13 cellular contexts compared by ENCODE assay signal in the genomic region with DNA sequence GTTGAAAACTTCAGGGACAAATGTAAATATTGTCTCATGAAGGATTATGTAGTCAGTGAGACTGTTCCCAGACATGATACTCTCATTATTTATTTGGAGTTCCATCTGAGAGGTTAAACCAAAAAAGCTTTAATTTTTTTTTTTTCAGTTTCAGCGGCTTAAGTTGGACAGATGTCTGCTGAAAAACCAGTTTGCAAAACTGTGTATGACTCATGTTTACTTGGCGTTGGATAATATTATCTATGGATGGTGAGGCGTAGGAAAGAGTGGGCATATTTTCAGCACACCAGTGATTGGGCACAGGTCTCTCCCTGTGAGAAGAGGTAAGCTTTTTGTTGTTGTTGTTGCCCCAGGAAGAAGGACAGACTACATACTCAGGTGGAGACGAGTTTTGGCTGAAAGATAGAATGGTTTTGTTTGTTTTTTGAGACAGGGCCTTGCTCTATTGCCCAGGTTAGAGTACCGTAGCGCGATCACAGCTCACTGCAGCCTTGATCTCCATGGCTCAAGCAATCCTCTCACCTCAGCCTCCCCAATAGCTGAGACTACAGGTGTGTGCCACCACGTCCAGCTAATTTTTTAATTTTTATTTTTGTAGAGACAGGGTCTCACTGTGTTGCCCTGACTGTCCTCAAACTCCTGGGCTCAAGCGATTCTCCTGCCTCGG. TPM values are rescaled to one million over a fixed set of nuclear protein-coding genes. Genes with fewer than 3 reads are reported as not detected.
DNase-seq lines count a peak whose midpoint lies in the region; ATAC-seq and TF ChIP-seq lines count a peak whose summit lies in the region.
"Had no signal": no experiment of that assay in that cellular context is flagged by ENCODE, and none has a peak within 500 bp of the region (broad histone marks: within the 10 kb centered on the region; RNA-seq: fewer than 3 reads in every experiment).

No MANE protein-coding gene starts in this region.

- no peak for TF ChIP-seq CTCF in HCT116 (IDR thresholded peaks at IDR 0.05 in 2 of 3, conservative IDR thresholded peaks at IDR 0.05 in 1 of 3; ENCODE audit: borderline replicate concordance in 1 of 3, insufficient read depth in 1 of 3, low read depth in 2 of 3, low read length in 2 of 3)
- TF ChIP-seq CTCF in prostate gland (IDR thresholded peaks at IDR 0.05): no peak
- TF ChIP-seq CTCF in WERI-Rb-1 (IDR thresholded peaks at IDR 0.05; ENCODE audit: low read depth, low read length): no peak
- TF ChIP-seq CTCF in endothelial cell (IDR thresholded peaks at IDR 0.05; ENCODE audit: unreplicated experiment): no peak
- TF ChIP-seq CTCF in OCI-LY7 (conservative IDR thresholded peaks at IDR 0.05; ENCODE audit: low read length): no peak

- no peak for DNase-seq in HCT116 (ENCODE audit: low read depth, low spot score)
- DNase-seq in RPMI7951 (ENCODE audit: low read depth): peak; percentile 68
- no peak for DNase-seq in prostate gland (ENCODE audit: low spot score)
- no peak for DNase-seq in WERI-Rb-1
- DNase-seq in endothelial cell (ENCODE audit: low spot score): no peak
- no peak for DNase-seq in NCI-H187 (lab: John Stamatoyannopoulos, UW)
- DNase-seq in OCI-LY7 (ENCODE audit: low spot score): no peak
- DNase-seq: activated T-cell treated with anti-CD3 and anti-CD28 coated beads, Interleukin-2, amount 50 U/mL, for 72 hours; CD8-positive, alpha-beta memory T cell; naive thymus-derived CD4-positive, alpha-beta T cell; NCI-H146 had no signal

- POLR2A ChIA-PET in HCT116 (lab: Charles Lee) (interaction anchor here (0.7 kb wide), 1 partner anchor 27 kb away, joined by 3 read pairs; no protein-coding TSS in a partner anchor), OCI-LY7 (lab: Charles Lee) (interaction anchor here (0.6 kb wide), 1 partner anchor 370 kb away, joined by 3 read pairs; no protein-coding TSS in a partner anchor)

- no peaks in the 10 kb centered on the region for H3K9me3 Mint-ChIP-seq in endothelial cell (ENCODE audit: unreplicated experiment)
- H3K9me3 Mint-ChIP-seq: activated T-cell treated with anti-CD3 and anti-CD28 coated beads, Interleukin-2, amount 50 U/mL, for 72 hours; CD8-positive, alpha-beta memory T cell; naive thymus-derived CD4-positive, alpha-beta T cell had no signal

- H3K27ac ChIP-seq in HCT116 (ENCODE audit: low read depth, low read length) (no peak overlapping the region), esophagus (ENCODE audit: low read depth in 2 of 2, low read length in 1 of 2) (peak overlapping the region; percentile 78 to 81), prostate gland (peak overlapping the region; percentile 55 to 77), WERI-Rb-1 (no peak overlapping the region), OCI-LY7 (ENCODE audit: low read depth, low read length, poor library complexity, severe bottlenecking) (no peak overlapping the region)

- no TSS peak for BruUV-seq in HCT116 (replicated peaks; lab: Mats Ljungman, UMichigan)
- no TSS peak for BruUV-seq in OCI-LY7 (replicated peaks; lab: Mats Ljungman, UMichigan)

- H2AFZ ChIP-seq in HCT116 (ENCODE audit: low read depth, low read length, poor library complexity, severe bottlenecking): no peak overlapping the region
- no peak overlapping the region for H2AFZ ChIP-seq in OCI-LY7 (ENCODE audit: low read length)

- RAD21 ChIA-PET in HCT116 (lab: Charles Lee; ENCODE audit: low non-redundant PET in 1 of 2, low total read pairs in 2 of 2, uncharacterized antibody in 2 of 2, unreplicated experiment in 2 of 2): interaction anchor here in 1 of 2 experiments (0.6 kb wide), 1 partner anchor 52 kb away, joined by 3 read pairs; no protein-coding TSS in a partner anchor

- H3K79me2 ChIP-seq in HCT116 (ENCODE audit: insufficient read depth, low read length): no peaks in the 10 kb centered on the region
- H3K79me2 ChIP-seq in OCI-LY7 (ENCODE audit: insufficient read depth, low read depth, low read length): no peaks in the 10 kb centered on the region

- H3K27me3 Mint-ChIP-seq in endothelial cell (ENCODE audit: unreplicated experiment): peaks cover 2% of the 10 kb centered on the region
- H3K27me3 Mint-ChIP-seq: CD8-positive, alpha-beta memory T cell; naive thymus-derived CD4-positive, alpha-beta T cell had no signal

- H3K4me1 ChIP-seq in HCT116 (ENCODE audit: control insufficient read depth in 1 of 2, insufficient read depth in 2 of 2, low read length in 2 of 2) (peaks cover 11 to 19% of the 10 kb centered on the region in 2 experiments; a peak in 3 of 4 replicates), esophagus (ENCODE audit: control insufficient read depth in 2 of 2, insufficient read depth in 2 of 2, low read length in 1 of 2) (no peaks in the 10 kb centered on the region), prostate gland (replicated peaks) (no peaks in the 10 kb centered on the region), OCI-LY7 (ENCODE audit: insufficient read depth, low read length, poor library complexity, severe bottlenecking) (no peaks in the 10 kb centered on the region)

- no peaks in the 10 kb centered on the region for H3K4me1 Mint-ChIP-seq in endothelial cell (ENCODE audit: unreplicated experiment)

- peak overlapping the region; percentile 60 for H3K4me2 ChIP-seq in HCT116 (ENCODE audit: low read length)
- no peak overlapping the region for H3K4me2 ChIP-seq in OCI-LY7 (ENCODE audit: low read length)

- H3K27me3 ChIP-seq in HCT116 (ENCODE audit: insufficient read depth, low read length) (no peaks in the 10 kb centered on the region), esophagus (ENCODE audit: control insufficient read depth in 1 of 2, insufficient read depth in 2 of 2, low read length in 2 of 2) (no peaks in the 10 kb centered on the region), prostate gland (replicated peaks; ENCODE audit: insufficient read depth) (no peaks in the 10 kb centered on the region), WERI-Rb-1 (ENCODE audit: insufficient read depth, low read depth, severe bottlenecking) (no peaks in the 10 kb centered on the region)

- TF ChIP-seq POLR2A in HCT116 (IDR thresholded peaks at IDR 0.05; ENCODE audit: borderline replicate concordance, extremely low read depth, insufficient read depth, insufficient read length) (no peak), prostate gland (IDR thresholded peaks at IDR 0.05) (no peak)

- no peaks in the 10 kb centered on the region for H4K20me1 ChIP-seq in HCT116 (ENCODE audit: insufficient read depth)
- no peaks in the 10 kb centered on the region for H4K20me1 ChIP-seq in OCI-LY7 (ENCODE audit: insufficient read depth, low read length)

- no peaks in the 10 kb centered on the region for H3K36me3 Mint-ChIP-seq in endothelial cell (ENCODE audit: low read depth, unreplicated experiment)
- H3K36me3 Mint-ChIP-seq: CD8-positive, alpha-beta memory T cell; naive thymus-derived CD4-positive, alpha-beta T cell had no signal

- no peaks in the 10 kb centered on the region for H3K9me2 ChIP-seq in HCT116 (ENCODE audit: insufficient read depth)
- no peaks in the 10 kb centered on the region for H3K9me2 ChIP-seq in OCI-LY7 (ENCODE audit: insufficient read depth, low read length)

- CTCF ChIA-PET in HCT116 (lab: Charles Lee) (no interaction called here), OCI-LY7 (lab: Charles Lee; ENCODE audit: unreplicated experiment) (no interaction called here)

- TF ChIP-seq RAD21 in HCT116 (IDR thresholded peaks at IDR 0.05; ENCODE audit: low read depth): no peak

- WGBS in esophagus, 2 donors: 53 to 56% methylated on average over 10 of the region's 10 CpGs
- 56% methylated on average over 10 of the region's 10 CpGs for WGBS in prostate gland

- no peak overlapping the region for H3K27ac Mint-ChIP-seq in endothelial cell (ENCODE audit: unreplicated experiment)
- H3K27ac Mint-ChIP-seq: activated T-cell treated with anti-CD3 and anti-CD28 coated beads, Interleukin-2, amount 50 U/mL, for 72 hours had no signal

- H3K9me3 ChIP-seq in HCT116 (ENCODE audit: control insufficient read depth in 1 of 2, insufficient read depth in 1 of 2, low read depth in 1 of 2, low read length in 2 of 2) (no peaks in the 10 kb centered on the region), esophagus (ENCODE audit: control insufficient read depth in 2 of 2, insufficient read depth in 1 of 2, low read depth in 1 of 2, low read length in 1 of 2) (no peaks in the 10 kb centered on the region), prostate gland (no peaks in the 10 kb centered on the region), WERI-Rb-1 (ENCODE audit: severe bottlenecking) (no peaks in the 10 kb centered on the region), OCI-LY7 (ENCODE audit: low read length) (no peaks in the 10 kb centered on the region)

- ATAC-seq in HCT116: peak; percentile 75
- ATAC-seq: activated T-cell treated with anti-CD3 and anti-CD28 coated beads, Interleukin-2, amount 50 U/mL, for 72 hours; naive thymus-derived CD4-positive, alpha-beta T cell had no signal

- intact Hi-C loops in HCT116 (cut with micrococcal nuclease) (no loop called here), prostate gland (cut with DNase I) (no loop called here), OCI-LY7 (cut with micrococcal nuclease; ENCODE audit: unreplicated experiment) (no loop called here)

- H3K36me3 ChIP-seq in HCT116 (ENCODE audit: control insufficient read depth in 1 of 2, insufficient read depth in 2 of 2, low read length in 2 of 2): no peaks in the 10 kb centered on the region
- H3K36me3 ChIP-seq in esophagus (ENCODE audit: control insufficient read depth in 2 of 2, insufficient read depth in 2 of 2, low read length in 1 of 2): no peaks in the 10 kb centered on the region
- H3K36me3 ChIP-seq in prostate gland: no peaks in the 10 kb centered on the region
- H3K36me3 ChIP-seq in WERI-Rb-1: no peaks in the 10 kb centered on the region
- H3K36me3 ChIP-seq in OCI-LY7 (ENCODE audit: insufficient read depth, low read length): 0 out of 2 replicates have a peak, but pooled peaks cover under 1% of the 10 kb centered on the region

- no peak overlapping the region for H3K4me3 ChIP-seq in HCT116 (replicated peaks in 1 of 2; ENCODE audit: low read depth in 1 of 2, low read length in 2 of 2)
- H3K4me3 ChIP-seq in esophagus (ENCODE audit: low read depth in 1 of 2, low read length in 2 of 2): no peak overlapping the region
- H3K4me3 ChIP-seq in prostate gland: no peak overlapping the region
- H3K4me3 ChIP-seq in WERI-Rb-1 (ENCODE audit: low read depth, low read length): no peak overlapping the region
- H3K4me3 ChIP-seq in OCI-LY7 (ENCODE audit: low read depth, low read length, poor library complexity, severe bottlenecking): no peak overlapping the region
- H3K4me3 ChIP-seq: coronary artery had no signal

- no peak overlapping the region for H3K9ac ChIP-seq in HCT116 (ENCODE audit: low read length)

- no peak overlapping the region for H3K4me3 Mint-ChIP-seq in endothelial cell (ENCODE audit: unreplicated experiment)
- H3K4me3 Mint-ChIP-seq: activated T-cell treated with anti-CD3 and anti-CD28 coated beads, Interleukin-2, amount 50 U/mL, for 72 hours; CD8-positive, alpha-beta memory T cell; naive thymus-derived CD4-positive, alpha-beta T cell had no signal

TF ChIP-seq in HCT116, 20 proteins besides CTCF, POLR2A, EP300 and RAD21 (continues in another document):
- no peak for TF ChIP-seq POLR2AphosphoS5 (IDR thresholded peaks at IDR 0.05; ENCODE audit: low read depth, low read length)

RNA-seq across cellular contexts. Expression of a gene that starts 16.4 kb away (rescaled TPM):
- total RNA-seq in HCT116 (2021; ENCODE audit: unreplicated experiment): 1,298 TPM
- polyA plus RNA-seq in HCT116 (2012): 1,797 and 1,965 TPM in 2 replicates
- 4,077 and 4,282 TPM in 2 replicates for total RNA-seq in RPMI7951 (2014; rRNA removed; shearing (Covaris generic))
- polyA plus RNA-seq in esophagus: 1,000 to 10,000 TPM; 1,972 to 2,098 TPM
- 100 to 1,000 TPM; 404 to 595 TPM for total RNA-seq in prostate gland
- total RNA-seq in endothelial cell (ENCODE audit: unreplicated experiment): 283 TPM
- 26.5 and 40.1 TPM in 2 replicates for total RNA-seq in OCI-LY7 (2014; rRNA removed; shearing (Covaris generic))
- 29.8 and 43.4 TPM in 2 replicates for total RNA-seq in OCI-LY7 (2022)

Comparison
In these comparisons a context has a peak if more than half of its experiments do, and no peak if none do; other contexts are left out.
1. H3K27ac ChIP-seq: peak in esophagus (2 of 2) and prostate gland (2 of 2); none in HCT116 (single experiment), WERI-Rb-1 (single experiment) and OCI-LY7 (single experiment).